Comparison of ENCODE assay signal across 13 cellular contexts in the genomic region with DNA sequence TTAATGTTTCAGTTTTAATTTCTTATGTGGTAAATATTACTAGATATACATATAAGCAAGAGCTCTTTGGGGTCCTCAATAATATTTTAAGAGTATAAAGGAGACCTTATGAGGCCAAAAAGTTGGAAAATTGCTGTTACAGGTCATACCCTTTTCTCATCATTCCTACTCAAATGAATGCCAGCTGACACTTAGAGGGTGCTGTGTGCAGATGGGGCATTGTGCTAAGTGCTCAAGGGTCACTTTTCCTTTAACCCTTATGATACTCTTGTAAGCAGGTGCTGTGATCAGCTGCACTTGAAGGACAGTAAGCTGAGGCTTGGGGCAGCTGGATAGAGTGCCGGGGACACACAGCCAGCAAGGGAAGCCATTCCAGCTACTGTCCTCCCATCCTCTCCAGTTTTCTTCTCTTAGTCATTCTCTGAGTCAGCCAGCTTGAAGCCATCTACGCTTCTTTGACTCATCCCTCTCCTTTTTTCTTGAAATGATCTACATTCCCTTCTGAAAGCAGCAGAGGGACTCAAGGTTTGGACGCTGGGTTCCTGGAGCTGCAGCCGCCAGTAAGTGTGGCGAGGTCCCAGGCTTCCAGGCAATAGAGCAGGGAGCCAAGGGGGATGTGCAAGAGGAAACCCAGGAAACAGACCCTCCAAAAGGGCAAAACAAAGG. TPM values are rescaled to one million over a fixed set of nuclear protein-coding genes. Genes with fewer than 3 reads are reported as not detected.
DNase-seq lines count a peak whose midpoint lies in the region; ATAC-seq and TF ChIP-seq lines count a peak whose summit lies in the region.
"Had no signal": no experiment of that assay in that cellular context is flagged by ENCODE, and none has a peak within 500 bp of the region (broad histone marks: within the 10 kb centered on the region; RNA-seq: fewer than 3 reads in every experiment).

No MANE protein-coding gene starts in this region.

- no peak overlapping the region for H3K4me2 ChIP-seq in fibroblast of lung (ENCODE audit: extremely low read depth, insufficient read depth, low read length)

- WGBS in tibial nerve, 2 donors: 73 to 86% methylated on average over 5 of the region's 5 CpGs

- no peaks in the 10 kb centered on the region for H4K20me1 ChIP-seq in fibroblast of lung (ENCODE audit: control insufficient read depth, extremely low read depth, insufficient read depth, low read length)

- no peak overlapping the region for H2AFZ ChIP-seq in fibroblast of lung (ENCODE audit: low read length)

- no peak overlapping the region for H3K9ac ChIP-seq in fibroblast of lung (ENCODE audit: insufficient read depth, low read length)

- no peaks in the 10 kb centered on the region for H3K9me3 ChIP-seq in left ventricle myocardium inferior (replicated peaks)
- H3K9me3 ChIP-seq in fibroblast of lung (ENCODE audit: control insufficient read depth, insufficient read depth, low read depth, low read length): no peaks in the 10 kb centered on the region
- no peaks in the 10 kb centered on the region for H3K9me3 ChIP-seq in tibial nerve
- H3K9me3 ChIP-seq: Caco-2, psoas muscle had no signal

- TF ChIP-seq CTCF in left ventricle myocardium inferior (IDR thresholded peaks at IDR 0.05; ENCODE audit: borderline replicate concordance) (no peak), RWPE1 (conservative IDR thresholded peaks at IDR 0.05; ENCODE audit: low read depth) (no peak; the same call in 1 of the 2 replicates), fibroblast of lung (conservative IDR thresholded peaks at IDR 0.05 in 1 of 2, IDR thresholded peaks at IDR 0.05 in 1 of 2; ENCODE audit: low read depth in 1 of 2, low read length in 2 of 2) (no peak), tibial nerve (IDR thresholded peaks at IDR 0.05) (no peak)

- no peak for TF ChIP-seq EP300 in tibial nerve (IDR thresholded peaks at IDR 0.05)

- DNase-seq in left ventricle myocardium inferior: no peak
- DNase-seq in cardiac septum (ENCODE audit: low spot score): no peak
- peak; percentile 90 for DNase-seq in RWPE1 (ENCODE audit: low spot score)
- DNase-seq in fibroblast of lung (ENCODE audit: low read depth in 2 of 2): peak; percentile 63 to 93
- no peak for DNase-seq in SW480 (ENCODE audit: low spot score)
- DNase-seq in NCI-H774 (lab: John Stamatoyannopoulos, UW): no peak
- no peak for DNase-seq in tibial nerve (ENCODE audit: low spot score in 2 of 2)
- DNase-seq: activated T-cell treated with anti-CD3 and anti-CD28 coated beads, Interleukin-2, amount 50 U/mL, for 1 hour; Caco-2; H9; left cardiac atrium had no signal

- H3K27me3 ChIP-seq in left ventricle myocardium inferior (ENCODE audit: low read depth) (no peaks in the 10 kb centered on the region), fibroblast of lung (ENCODE audit: control insufficient read depth, insufficient read depth, low read length) (no peaks in the 10 kb centered on the region), tibial nerve (no peaks in the 10 kb centered on the region)

- CTCF ChIA-PET in RWPE1 (lab: Yijun Ruan, JAX): interaction anchor here (0.6 to 1.1 kb wide), 5 partner anchors 19 to 575 kb away, joined by 3 to 6 read pairs (median 3); no protein-coding TSS in a partner anchor

- H3K4me3 ChIP-seq in left ventricle myocardium inferior (no peak overlapping the region), fibroblast of lung (replicated peaks in 1 of 4; ENCODE audit: control extremely low read depth in 1 of 4, insufficient read depth in 1 of 4, low read depth in 3 of 4, low read length in 4 of 4) (no peak overlapping the region), tibial nerve (no peak overlapping the region)
- H3K4me3 ChIP-seq: psoas muscle had no signal

- H3K4me1 ChIP-seq in left ventricle myocardium inferior (peaks cover 28% of the 10 kb centered on the region), fibroblast of lung (ENCODE audit: control insufficient read depth, extremely low read depth, insufficient read depth, low read length) (peaks cover under 1% of the 10 kb centered on the region), tibial nerve (no peaks in the 10 kb centered on the region)
- H3K4me1 ChIP-seq: Caco-2 had no signal

- H3K36me3 ChIP-seq in left ventricle myocardium inferior (no peaks in the 10 kb centered on the region), fibroblast of lung (ENCODE audit: control insufficient read depth, insufficient read depth, low read length) (no peaks in the 10 kb centered on the region), tibial nerve (no peaks in the 10 kb centered on the region)

- H3K27ac ChIP-seq in left ventricle myocardium inferior (replicated peaks): peak overlapping the region; percentile 82
- H3K27ac ChIP-seq in RWPE1: peak overlapping the region; percentile 56
- no peak overlapping the region for H3K27ac ChIP-seq in fibroblast of lung (ENCODE audit: insufficient read depth, low read length)
- no peak overlapping the region for H3K27ac ChIP-seq in tibial nerve
- H3K27ac ChIP-seq: psoas muscle had no signal

- intact Hi-C loops in left ventricle myocardium inferior (cut with micrococcal nuclease) (loop anchor here (10.0 kb wide), 1 partner anchor 793 kb away; no protein-coding TSS in a partner anchor), cardiac septum (cut with DNase I) (no loop called here)

- TF ChIP-seq POLR2A in tibial nerve (IDR thresholded peaks at IDR 0.05): no peak

- no peak for ATAC-seq in GM19467 (IDR thresholded peaks at IDR 0.05; ENCODE audit: unreplicated experiment)

- H3K79me2 ChIP-seq in fibroblast of lung (ENCODE audit: control insufficient read depth, insufficient read depth, low read length): no peaks in the 10 kb centered on the region

- POLR2A ChIA-PET in RWPE1 (lab: Yijun Ruan, JAX; ENCODE audit: low non-redundant PET): interaction anchor here (0.5 to 0.6 kb wide), 2 partner anchors 145 to 781 kb away, joined by 3 to 5 read pairs; no protein-coding TSS in a partner anchor

RNA-seq across cellular contexts. Expression of a gene that starts 42.0 kb away (rescaled TPM):
- 50.5 TPM for total RNA-seq in left ventricle myocardium inferior
- total RNA-seq in cardiac septum: 46.9 TPM
- total RNA-seq in fibroblast of lung: 33.1 and 47.4 TPM in 2 replicates
- 34.3 and 37.7 TPM in 2 replicates for polyA plus RNA-seq in fibroblast of lung
- polyA plus RNA-seq in fibroblast of lung (2012): 26.8 and 27.5 TPM in 2 replicates
- 33.3 and 119 TPM in 2 replicates for polyA minus RNA-seq in fibroblast of lung (ENCODE audit: low replicate concordance)
- 10 to 100 TPM; 28.9 to 67.7 (median 34.0) TPM for total RNA-seq in tibial nerve

Comparison
In these comparisons a context has a peak if more than half of its experiments do, and no peak if none do; other contexts are left out.
1. DNase-seq: peak in RWPE1 (single experiment) and fibroblast of lung (2 of 2); none in left ventricle myocardium inferior (single experiment), cardiac septum (single experiment), SW480 (single experiment), NCI-H774 (single experiment) and tibial nerve (0 of 2).
2. H3K27ac ChIP-seq: peak in left ventricle myocardium inferior (single experiment) and RWPE1 (single experiment); none in fibroblast of lung (single experiment) and tibial nerve (0 of 4).